In genomic region chr22:36373258-36373579, GRCh38 we compare ENCODE assay signal across 9 cellular contexts. TPM values are rescaled to one million over a fixed set of nuclear protein-coding genes. Genes with fewer than 3 reads are reported as not detected.
DNase-seq lines count a peak whose midpoint lies in the region; TF ChIP-seq lines count a peak whose summit lies in the region.
"Had no signal": no experiment of that assay in that cellular context is flagged by ENCODE, and none has a peak within 500 bp of the region (broad histone marks: within the 10 kb centered on the region; RNA-seq: fewer than 3 reads in every experiment).

No MANE protein-coding gene starts in this region.

- no peak overlapping the region for H3K4ac ChIP-seq in H9 (ENCODE audit: low read depth, low read length)

- H2BK20ac ChIP-seq in H9 (ENCODE audit: low read depth, low read length, poor library complexity, severe bottlenecking): no peak overlapping the region

- H3K4me3 Mint-ChIP-seq in H9: no peak overlapping the region; a peak in 2 of 5 replicates

- no peak overlapping the region for H2BK12ac ChIP-seq in H9 (ENCODE audit: insufficient read length, low read depth, low read length)

- peak overlapping the region; percentile 94 to 96 (median 96) for H3K27ac Mint-ChIP-seq in H9

- no peak overlapping the region for H4K91ac ChIP-seq in H9 (ENCODE audit: insufficient read length, low read depth, low read length)

- no peak overlapping the region for H2BK120ac ChIP-seq in H9 (ENCODE audit: low read depth, low read length, poor library complexity, severe bottlenecking)

- H3K14ac ChIP-seq in H9 (ENCODE audit: insufficient read depth, low read length): peak overlapping the region; percentile 66; the same call in 1 of the 2 replicates

- H4K5ac ChIP-seq in H9 (ENCODE audit: insufficient read length, low read depth, low read length): no peak overlapping the region

- no peaks in the 10 kb centered on the region for H3K27me3 Mint-ChIP-seq in H9 (ENCODE audit: low read depth)

- H3K9ac ChIP-seq in H9 (ENCODE audit: extremely low read depth, insufficient read length, low read length): no peak overlapping the region

- TF ChIP-seq POLR2A in sigmoid colon (IDR thresholded peaks at IDR 0.05): no peak

- no peak overlapping the region for H4K8ac ChIP-seq in H9 (replicated peaks; ENCODE audit: insufficient read length, low read depth, low read length)

- H3K4me1 Mint-ChIP-seq in H9: peaks cover 65 to 75% of the 10 kb centered on the region in 2 experiments

- no peak overlapping the region for H2AK5ac ChIP-seq in H9 (ENCODE audit: insufficient read length, low read length)

- no peaks in the 10 kb centered on the region for H3K27me3 ChIP-seq in H9 (ENCODE audit: insufficient read depth, low read length)
- no peaks in the 10 kb centered on the region for H3K27me3 ChIP-seq in sigmoid colon

- no peak overlapping the region for H2AFZ ChIP-seq in H9 (ENCODE audit: low read length)

- no peak for TF ChIP-seq CTCF in H9 (conservative IDR thresholded peaks at IDR 0.05)
- TF ChIP-seq CTCF in fibroblast of villous mesenchyme (IDR thresholded peaks at IDR 0.05; ENCODE audit: insufficient read depth, low read depth, low read length): no peak
- no peak for TF ChIP-seq CTCF in sigmoid colon (IDR thresholded peaks at IDR 0.05)

- no peaks in the 10 kb centered on the region for H3K9me3 ChIP-seq in H9 (ENCODE audit: control insufficient read depth, low read depth, low read length)
- no peaks in the 10 kb centered on the region for H3K9me3 ChIP-seq in sigmoid colon

- H3K79me1 ChIP-seq in H9 (ENCODE audit: insufficient read depth, low read depth, low read length, poor library complexity, severe bottlenecking): peaks cover 14% of the 10 kb centered on the region

- H3K36me3 Mint-ChIP-seq in H9 (ENCODE audit: insufficient read depth in 1 of 3, low read depth in 3 of 3): peaks cover 20 to 26% (median 21%) of the 10 kb centered on the region in 3 experiments

- no peak overlapping the region for H3T11ph ChIP-seq in H9 (ENCODE audit: low read length)

- no peak overlapping the region for H2BK5ac ChIP-seq in H9 (ENCODE audit: insufficient read length, low read length)

- H3K36me3 ChIP-seq in sigmoid colon: peaks cover 0 to 5% (median 0%) of the 10 kb centered on the region in 4 donors

- DNase-seq in H9 (no peak), SIG-M5 treated with dmso at 0.1 percent for 504 hours (lab: John Stamatoyannopoulos, UW; ENCODE audit: unreplicated experiment) (peak; percentile 76), fibroblast of villous mesenchyme (ENCODE audit: low read depth) (no peak), sigmoid colon (no peak), NCI-H1436 treated with DMSO at 0.1 percent for 48 hours (lab: John Stamatoyannopoulos, UW) (no peak), NK-92 (lab: John Stamatoyannopoulos, UW; ENCODE audit: unreplicated experiment) (no peak), glomerular visceral epithelial cell (ENCODE audit: extremely low spot score) (no peak)
- no peak for DNase-seq in stimulated activated CD4-positive, alpha-beta T cell treated with anti-CD3 and anti-CD28 coated beads, Interleukin-12 subunit alpha, Interleukin-12 subunit beta, amount 100 ng/mL, for 4 hours
- DNase-seq: T1000 had no signal

- H3K18ac ChIP-seq in H9 (ENCODE audit: insufficient read length, low read depth, low read length): peak overlapping the region; percentile 48

- no peak overlapping the region for H3K4me2 ChIP-seq in H9 (ENCODE audit: insufficient read depth, insufficient read length, low read length)

- peaks cover 3% of the 10 kb centered on the region for H3K23me2 ChIP-seq in H9 (ENCODE audit: insufficient read length, low read depth, low read length, poor library complexity, severe bottlenecking)

- H3K56ac ChIP-seq in H9 (ENCODE audit: insufficient read length, low read depth, low read length): no peak overlapping the region

- WGBS in H9 (ENCODE audit: extremely low coverage, insufficient read length, low lambda C conversion rate): no CpG with 5 or more reads among the region's 7 CpGs
- 29 to 51% methylated on average over 7 of the region's 7 CpGs for WGBS in sigmoid colon, 2 donors

- no peak for TF ChIP-seq EP300 in sigmoid colon (IDR thresholded peaks at IDR 0.05)

- H4K20me1 ChIP-seq in H9 (ENCODE audit: control insufficient read depth, insufficient read depth, insufficient read length): no peaks in the 10 kb centered on the region

- H3K27ac ChIP-seq in H9 (ENCODE audit: insufficient read length, low read depth, low read length): no peak overlapping the region
- H3K27ac ChIP-seq in sigmoid colon: peak overlapping the region; percentile 98 to 100 (median 100)

- no peak overlapping the region for H2BK15ac ChIP-seq in H9 (ENCODE audit: low read depth, low read length)

- intact Hi-C loops in sigmoid colon (cut with DNase I): loop anchor here (5.0 kb wide), 1 partner anchor 99 kb away; no protein-coding TSS in a partner anchor

- peaks cover 45% of the 10 kb centered on the region; the same call in 1 of the 2 replicates for H3K79me2 ChIP-seq in H9 (ENCODE audit: insufficient read depth, low read length)

- no peak overlapping the region for H3K23ac ChIP-seq in H9 (ENCODE audit: insufficient read length, low read depth, low read length)

- H3K4me1 ChIP-seq in H9 (ENCODE audit: insufficient read depth, low read length): peaks cover 16% of the 10 kb centered on the region
- H3K4me1 ChIP-seq in sigmoid colon: peaks cover 0 to 100% (median 100%) of the 10 kb centered on the region in 4 donors

- H3K4me3 ChIP-seq in fibroblast of villous mesenchyme (ENCODE audit: low read depth, low read length): peak overlapping the region; percentile 7
- H3K4me3 ChIP-seq in sigmoid colon: peak overlapping the region in 2 of 4 donors; percentile 6 to 22

- no peaks in the 10 kb centered on the region; a peak in 1 of 5 replicates for H3K9me3 Mint-ChIP-seq in H9

RNA-seq across cellular contexts. Expression of gene MYH9, which starts 14.5 kb away (rescaled TPM):
- total RNA-seq in H9 (2021) (243 and 266 TPM in 2 replicates), fibroblast of villous mesenchyme (1,420 and 1,714 TPM in 2 replicates), sigmoid colon (100 to 1,000 TPM; 147 to 273 (median 184) TPM)
- 100 to 1,000 TPM in 1 of 3 donors, 10 to 100 TPM in 2; 63.7 to 307 (median 88.3) TPM for polyA plus RNA-seq in sigmoid colon
